Comparison of ENCODE assay signal across 13 cellular contexts in genomic region chr4:23930750-23931488, GRCh38. TPM values are rescaled to one million over a fixed set of nuclear protein-coding genes. Genes with fewer than 3 reads are reported as not detected.
A peak's percentile ranks its signal among the peaks of the same experiment; 100 is the strongest.
DNase-seq lines count a peak whose midpoint lies in the region; ATAC-seq, FAIRE-seq and TF ChIP-seq lines count a peak whose summit lies in the region.
"Had no signal": no experiment of that assay in that cellular context is flagged by ENCODE, and none has a peak within 500 bp of the region (broad histone marks: within the 10 kb centered on the region; RNA-seq: fewer than 3 reads in every experiment).

No MANE protein-coding gene starts in this region.

- H3K4me1 ChIP-seq in testis, result peaks cover 4% of the 10 kb centered on the region

- TF ChIP-seq CTCF in testis (IDR thresholded peaks at IDR 0.05), result no peak

- DNase-seq in RCC 7860 (ENCODE audit: low spot score), result peak; percentile 90
- DNase-seq in fibroblast of gingiva (ENCODE audit: low read depth), result peak; percentile 76
- DNase-seq in medulla oblongata (ENCODE audit: extremely low spot score), result peak; percentile 71
- DNase-seq in testis, result peak; percentile 71
- DNase-seq in superior temporal gyrus (ENCODE audit: extremely low spot score), result no peak
- no peak for DNase-seq in stimulated activated CD4-positive, alpha-beta T cell treated with anti-CD3 and anti-CD28 coated beads, Interleukin-4, amount 100 ng/mL, for 1 hour
- no peak for DNase-seq in SW 1271 (lab: John Stamatoyannopoulos, UW)
- DNase-seq: activated CD8-positive, alpha-beta memory T cell treated with anti-CD3 and anti-CD28 coated beads for 24 hours; effector memory CD4-positive, alpha-beta T cell; naive B cell; NCI-H1694; RPMI8226 had no signal

- peak; percentile 86 for FAIRE-seq in RCC 7860 (lab: Jason Lieb, UNC)

- no peaks in the 10 kb centered on the region for H3K36me3 ChIP-seq in testis (ENCODE audit: low read depth, missing control alignments)

- no peak for TF ChIP-seq POLR2A in testis (IDR thresholded peaks at IDR 0.05)

- whole genome bisulfite sequencing in testis, 2 donors, result 53 to 68% methylated on average over 5 to 10 of the region's 10 CpGs

- ATAC-seq in GM18511 (IDR thresholded peaks at IDR 0.05; ENCODE audit: unreplicated experiment), result no peak

- intact Hi-C loops in testis (cut with DNase I; ENCODE audit: low total_unique reads), result no loop called here

- no peak overlapping the region for H3K4me3 ChIP-seq in testis

- H3K27ac ChIP-seq in testis, result no peak overlapping the region

- H3K27me3 ChIP-seq in testis, result no peaks in the 10 kb centered on the region

- H3K9me3 ChIP-seq in testis, result no peaks in the 10 kb centered on the region

RNA-seq across cellular contexts. Expression of gene PPARGC1A, which starts 41.1 kb away (rescaled TPM):
- 10 to 100 TPM; 33.0 to 33.4 TPM for total RNA-seq in testis
- 15.4 TPM for polyA plus RNA-seq in testis (ENCODE audit: insufficient read depth, low read depth, low replicate concordance)

Comparison
In these comparisons a context has a peak if more than half of its experiments do, and no peak if none do; other contexts are left out.
1. DNase-seq: peak in RCC 7860 (single experiment), fibroblast of gingiva (single experiment), medulla oblongata (single experiment) and testis (single experiment); none in superior temporal gyrus (single experiment), stimulated activated CD4-positive, alpha-beta T cell treated with anti-CD3 and anti-CD28 coated beads, Interleukin-4, amount 100 ng/mL, for 1 hour (single experiment) and SW 1271 (0 of 2).